22 cellular contexts compared by ENCODE assay signal in genomic region chr5:28408186-28408585, GRCh38.
DNase-seq lines count a peak whose midpoint lies in the region; ATAC-seq, FAIRE-seq and TF ChIP-seq lines count a peak whose summit lies in the region.
"Had no signal": no experiment of that assay in that cellular context is flagged by ENCODE, and none has a peak within 500 bp of the region (broad histone marks: within the 10 kb centered on the region; RNA-seq: fewer than 3 reads in every experiment).

No MANE protein-coding gene starts in this region.

- no peak overlapping the region for H2AK5ac ChIP-seq in mesendoderm (ENCODE audit: low read length)

- no peaks in the 10 kb centered on the region for H3K4me1 Mint-ChIP-seq in Calu3 (ENCODE audit: low read depth, unreplicated experiment)
- H3K4me1 Mint-ChIP-seq: activated naive CD8-positive, alpha-beta T cell treated with anti-CD3 and anti-CD28 coated beads, Interleukin-2, amount 10 ng/mL, durations not matched to agents 7 days and 5 days had no signal

- no peak overlapping the region for H3K18ac ChIP-seq in mesendoderm (ENCODE audit: low read length)

- H3K27me3 Mint-ChIP-seq in Calu3 (ENCODE audit: unreplicated experiment), result no peaks in the 10 kb centered on the region
- H3K27me3 Mint-ChIP-seq: activated naive CD8-positive, alpha-beta T cell treated with anti-CD3 and anti-CD28 coated beads, Interleukin-2, amount 10 ng/mL, durations not matched to agents 7 days and 5 days had no signal

- no peak for TF ChIP-seq CTCF in Calu3 (IDR thresholded peaks at IDR 0.05; ENCODE audit: unreplicated experiment)
- no peak for TF ChIP-seq CTCF in endothelial cell of umbilical vein (IDR thresholded peaks at IDR 0.05; ENCODE audit: extremely low read depth in 1 of 2, insufficient read depth in 1 of 2, low read depth in 1 of 2, low read length in 2 of 2)

- H3K9me1 ChIP-seq in endothelial cell of umbilical vein (replicated peaks; ENCODE audit: control insufficient read depth, extremely low read depth, insufficient read depth, low read length), result no peaks in the 10 kb centered on the region

- FAIRE-seq in endothelial cell of umbilical vein (lab: Jason Lieb, UNC), result no peak
- FAIRE-seq: H1 had no signal

- ATAC-seq in GM19455 (IDR thresholded peaks at IDR 0.05; ENCODE audit: unreplicated experiment) (no peak), HG03108 (IDR thresholded peaks at IDR 0.05; ENCODE audit: unreplicated experiment) (no peak)
- ATAC-seq: activated T-cell treated with anti-CD3 and anti-CD28 coated beads, Interleukin-2, amount 50 U/mL, for 4 hours had no signal

- no peak overlapping the region for H3K4me2 ChIP-seq in endothelial cell of umbilical vein (ENCODE audit: insufficient read depth, low read length)
- H3K4me2 ChIP-seq in mesendoderm (ENCODE audit: low read length), result no peak overlapping the region

- WGBS in mesendoderm (ENCODE audit: extremely low coverage, insufficient coverage, low lambda C conversion rate), result no CpG with 5 or more reads among the region's 3 CpGs

- CTCF ChIA-PET in Calu3 (lab: Charles Lee) (no interaction called here), endothelial cell of umbilical vein (lab: Charles Lee) (no interaction called here)

- H3K4me1 ChIP-seq in endothelial cell of umbilical vein (ENCODE audit: control insufficient read depth, extremely low read depth, insufficient read depth, low read length), result no peaks in the 10 kb centered on the region
- H3K4me1 ChIP-seq in mesendoderm (ENCODE audit: control insufficient read depth, low read depth, low read length), result peaks cover 3% of the 10 kb centered on the region

- H3K4me3 ChIP-seq in endothelial cell of umbilical vein (replicated peaks in 1 of 3; ENCODE audit: insufficient read depth in 1 of 3, low read depth in 1 of 3, low read length in 3 of 3) (no peak overlapping the region), mesendoderm (ENCODE audit: low read length) (no peak overlapping the region)
- H3K4me3 ChIP-seq: coronary artery, ovary had no signal

- H4K5ac ChIP-seq in mesendoderm (ENCODE audit: low read length), result no peak overlapping the region

- H3K9ac ChIP-seq in endothelial cell of umbilical vein (replicated peaks; ENCODE audit: extremely low read depth, insufficient read depth, low read length) (no peak overlapping the region), mesendoderm (ENCODE audit: low read length) (no peak overlapping the region)

- no peaks in the 10 kb centered on the region for H4K20me1 ChIP-seq in endothelial cell of umbilical vein (replicated peaks; ENCODE audit: control insufficient read depth, extremely low read depth, insufficient read depth, low read length)

- BruUV-seq in Calu3 (replicated peaks; lab: Mats Ljungman, UMichigan), result no TSS peak
- no TSS peak for BruUV-seq in endothelial cell of umbilical vein (replicated peaks; lab: Mats Ljungman, UMichigan)

- peaks cover 10% of the 10 kb centered on the region for H3K9me3 Mint-ChIP-seq in Calu3 (ENCODE audit: low read depth, unreplicated experiment)

- H2AFZ ChIP-seq in endothelial cell of umbilical vein (ENCODE audit: low read depth, low read length), result no peak overlapping the region

- dilution Hi-C loops in endothelial cell of umbilical vein (cut with MboI; ENCODE audit: extremely low pct_ligation_motif_present, low sequenced_read_pairs), result no loop called here

- no peaks in the 10 kb centered on the region for H3K79me1 ChIP-seq in mesendoderm (ENCODE audit: low read length)

- intact Hi-C loops in Calu3 (cut with micrococcal nuclease; ENCODE audit: unreplicated experiment), result no loop called here
- intact Hi-C loops in endothelial cell of umbilical vein (cut with micrococcal nuclease), result no loop called here

- H3K36me3 ChIP-seq in endothelial cell of umbilical vein (ENCODE audit: control insufficient read depth in 2 of 2, extremely low read depth in 1 of 2, insufficient read depth in 2 of 2, low read length in 2 of 2) (no peaks in the 10 kb centered on the region), mesendoderm (ENCODE audit: control insufficient read depth, insufficient read depth, low read length) (no peaks in the 10 kb centered on the region)
- H3K36me3 ChIP-seq: ovary had no signal

- no peaks in the 10 kb centered on the region for H3K79me2 ChIP-seq in endothelial cell of umbilical vein (ENCODE audit: control insufficient read depth, insufficient read depth, low read length)
- H3K79me2 ChIP-seq in mesendoderm (ENCODE audit: control insufficient read depth, insufficient read depth, low read length), result no peaks in the 10 kb centered on the region

- DNase-seq in Calu3 (peak; percentile 9), RKO (ENCODE audit: low spot score) (peak; percentile 65), endothelial cell of umbilical vein (ENCODE audit: low read depth, low spot score) (no peak), mesendoderm (peak; percentile 10), AG08395 (ENCODE audit: low spot score) (no peak)
- no peak for DNase-seq in activated CD4-positive, alpha-beta T cell treated with anti-CD3 and anti-CD28 coated beads, Interleukin-2, amount 50 U/mL, for 1 hour
- DNase-seq: activated CD4-positive, alpha-beta T cell treated with anti-CD3 and anti-CD28 coated beads for 4 hours; activated naive CD8-positive, alpha-beta T cell treated with anti-CD3 and anti-CD28 coated beads, Interleukin-2, amount 10 ng/mL, durations not matched to agents 7 days and 5 days; activated T-cell treated with anti-CD3 and anti-CD28 coated beads, Interleukin-2, amount 50 U/mL, for 4 hours; AML-193; DMS153; foreskin fibroblast; KBM-7; midbrain; NCI-H1694; NCI-H510A; ovary; stimulated activated CD4-positive, alpha-beta T cell treated with anti-CD3 and anti-CD28 coated beads, Interleukin-12 subunit alpha, Interleukin-12 subunit beta, amount 100 ng/mL, for 4 hours had no signal

- no peak overlapping the region for H3K23ac ChIP-seq in mesendoderm (ENCODE audit: low read length)

- no peak overlapping the region for H3K4me3 Mint-ChIP-seq in Calu3 (ENCODE audit: low read depth, unreplicated experiment)
- H3K4me3 Mint-ChIP-seq: activated naive CD8-positive, alpha-beta T cell treated with anti-CD3 and anti-CD28 coated beads, Interleukin-2, amount 10 ng/mL, durations not matched to agents 7 days and 5 days; activated T-cell treated with anti-CD3 and anti-CD28 coated beads, Interleukin-2, amount 50 U/mL, for 4 hours had no signal

- H3K56ac ChIP-seq in mesendoderm (ENCODE audit: low read length), result no peak overlapping the region

- no peak overlapping the region for H2BK5ac ChIP-seq in mesendoderm (ENCODE audit: low read length)

- H3K27me3 ChIP-seq in endothelial cell of umbilical vein (ENCODE audit: control insufficient read depth in 2 of 2, insufficient read depth in 2 of 2, low read length in 2 of 2), result no peaks in the 10 kb centered on the region
- no peaks in the 10 kb centered on the region for H3K27me3 ChIP-seq in mesendoderm (ENCODE audit: insufficient read depth, low read length, poor library complexity)
- H3K27me3 ChIP-seq: ovary had no signal

- peaks cover 2% of the 10 kb centered on the region for H3K9me3 ChIP-seq in endothelial cell of umbilical vein (replicated peaks; ENCODE audit: control insufficient read depth, insufficient read depth, low read length)
- H3K9me3 ChIP-seq: ovary had no signal

- H3K27ac ChIP-seq in endothelial cell of umbilical vein (ENCODE audit: insufficient read depth, low read depth, low read length), result no peak overlapping the region
- H3K27ac ChIP-seq in mesendoderm (ENCODE audit: low read depth, low read length), result no peak overlapping the region
- H3K27ac ChIP-seq: coronary artery, ovary had no signal

- H3K27ac Mint-ChIP-seq in Calu3 (ENCODE audit: unreplicated experiment), result no peak overlapping the region
- H3K27ac Mint-ChIP-seq: activated naive CD8-positive, alpha-beta T cell treated with anti-CD3 and anti-CD28 coated beads, Interleukin-2, amount 10 ng/mL, durations not matched to agents 7 days and 5 days had no signal

- no peak overlapping the region for H2BK15ac ChIP-seq in mesendoderm (replicated peaks; ENCODE audit: low read depth)

- H2BK120ac ChIP-seq in mesendoderm (ENCODE audit: low read depth, low read length), result no peak overlapping the region

- H3K4ac ChIP-seq in mesendoderm (ENCODE audit: low read depth, low read length), result no peak overlapping the region

- no peak overlapping the region for H4K8ac ChIP-seq in mesendoderm (ENCODE audit: low read depth, low read length)

- no peak for TF ChIP-seq POLR2A in endothelial cell of umbilical vein (IDR thresholded peaks at IDR 0.05; ENCODE audit: low read depth, low read length)

- POLR2A ChIA-PET in endothelial cell of umbilical vein (lab: Charles Lee), result no interaction called here

- H3K36me3 Mint-ChIP-seq in Calu3 (ENCODE audit: insufficient read depth, unreplicated experiment), result no peaks in the 10 kb centered on the region
- H3K36me3 Mint-ChIP-seq: activated naive CD8-positive, alpha-beta T cell treated with anti-CD3 and anti-CD28 coated beads, Interleukin-2, amount 10 ng/mL, durations not matched to agents 7 days and 5 days had no signal

TF ChIP-seq in endothelial cell of umbilical vein, 7 proteins besides CTCF, POLR2A, EP300 and RAD21:
- TF ChIP-seq JUN (IDR thresholded peaks at IDR 0.05; ENCODE audit: borderline replicate concordance, insufficient read depth, insufficient read length, low read depth) (no peak), FOS (IDR thresholded peaks at IDR 0.05; ENCODE audit: borderline replicate concordance, insufficient read depth, low read length) (peak; percentile 11)

Comparison
In these comparisons a context has a peak if more than half of its experiments do, and no peak if none do; other contexts are left out.
1. DNase-seq: peak in Calu3 (single experiment), RKO (single experiment) and mesendoderm (single experiment); none in endothelial cell of umbilical vein (single experiment), AG08395 (single experiment) and activated CD4-positive, alpha-beta T cell treated with anti-CD3 and anti-CD28 coated beads, Interleukin-2, amount 50 U/mL, for 1 hour (single experiment).